ENCODE assay signal across 1 cellular context in genomic region chr10:68153473-68154210, GRCh38.
TF ChIP-seq lines count a peak whose summit lies in the region.

No MANE protein-coding gene starts in this region.

TF ChIP-seq in HepG2, 621 proteins besides CTCF, POLR2A, EP300 and RAD21 (continued from another document and continues in another):
- TF ChIP-seq REST (IDR thresholded peaks at IDR 0.05; ENCODE audit: borderline replicate concordance in 1 of 2, low read depth in 1 of 2, low read length in 2 of 2) = no peak
- TF ChIP-seq ZNF281 (CRISPR knock-in tag; IDR thresholded peaks at IDR 0.05; ENCODE audit: borderline replicate concordance) = no peak
- TF ChIP-seq GATA4 (IDR thresholded peaks at IDR 0.05; ENCODE audit: borderline replicate concordance, low read depth) = no peak
- TF ChIP-seq ZNF556 (CRISPR knock-in tag; IDR thresholded peaks at IDR 0.05; ENCODE audit: borderline replicate concordance) = no peak
- TF ChIP-seq CREB3 (CRISPR knock-in tag; IDR thresholded peaks at IDR 0.05) = no peak
- no peak for TF ChIP-seq CBX1 (IDR thresholded peaks at IDR 0.05; ENCODE audit: low read depth)
- no peak for TF ChIP-seq CSRNP2 (CRISPR knock-in tag; conservative IDR thresholded peaks at IDR 0.05; ENCODE audit: low read depth)
- no peak for TF ChIP-seq MTA3 (CRISPR knock-in tag; IDR thresholded peaks at IDR 0.05)
- no peak for TF ChIP-seq DZIP1 (CRISPR knock-in tag; IDR thresholded peaks at IDR 0.05)
- no peak for TF ChIP-seq DDIT3 (CRISPR knock-in tag; IDR thresholded peaks at IDR 0.05)
- TF ChIP-seq ATF7 (IDR thresholded peaks at IDR 0.05) = no peak
- no peak for TF ChIP-seq ATF7 (CRISPR knock-in tag; IDR thresholded peaks at IDR 0.05)
- no peak for TF ChIP-seq NFAT5 (CRISPR knock-in tag; IDR thresholded peaks at IDR 0.05)
- no peak for TF ChIP-seq JUND (CRISPR knock-in tag; IDR thresholded peaks at IDR 0.05)
- no peak for TF ChIP-seq NR2F2 (IDR thresholded peaks at IDR 0.05; ENCODE audit: borderline replicate concordance, low read depth)
- no peak for TF ChIP-seq ZNF772 (CRISPR knock-in tag; IDR thresholded peaks at IDR 0.05)
- 0 out of 2 replicates have a peak, but pooled peaks have one; percentile 41 for TF ChIP-seq ZNF362 (CRISPR knock-in tag; IDR thresholded peaks at IDR 0.05; ENCODE audit: borderline replicate concordance)
- TF ChIP-seq BRD4 (CRISPR knock-in tag; IDR thresholded peaks at IDR 0.05) = no peak
- TF ChIP-seq KLF13 (CRISPR knock-in tag; IDR thresholded peaks at IDR 0.05) = no peak
- peak; percentile 95 for TF ChIP-seq FOSL2 (CRISPR knock-in tag; IDR thresholded peaks at IDR 0.05)
- no peak for TF ChIP-seq NCOA2 (CRISPR knock-in tag; IDR thresholded peaks at IDR 0.05)
- no peak for TF ChIP-seq ZNF503 (CRISPR knock-in tag; IDR thresholded peaks at IDR 0.05)
- TF ChIP-seq PRDM15 (CRISPR knock-in tag; IDR thresholded peaks at IDR 0.05) = no peak
- TF ChIP-seq SNRNP70 (IDR thresholded peaks at IDR 0.05; ENCODE audit: low read depth, low read length) = no peak
- no peak for TF ChIP-seq MATR3 (CRISPR knock-in tag; IDR thresholded peaks at IDR 0.05)
